1 cellular context compared by ENCODE assay signal in the genomic region with DNA sequence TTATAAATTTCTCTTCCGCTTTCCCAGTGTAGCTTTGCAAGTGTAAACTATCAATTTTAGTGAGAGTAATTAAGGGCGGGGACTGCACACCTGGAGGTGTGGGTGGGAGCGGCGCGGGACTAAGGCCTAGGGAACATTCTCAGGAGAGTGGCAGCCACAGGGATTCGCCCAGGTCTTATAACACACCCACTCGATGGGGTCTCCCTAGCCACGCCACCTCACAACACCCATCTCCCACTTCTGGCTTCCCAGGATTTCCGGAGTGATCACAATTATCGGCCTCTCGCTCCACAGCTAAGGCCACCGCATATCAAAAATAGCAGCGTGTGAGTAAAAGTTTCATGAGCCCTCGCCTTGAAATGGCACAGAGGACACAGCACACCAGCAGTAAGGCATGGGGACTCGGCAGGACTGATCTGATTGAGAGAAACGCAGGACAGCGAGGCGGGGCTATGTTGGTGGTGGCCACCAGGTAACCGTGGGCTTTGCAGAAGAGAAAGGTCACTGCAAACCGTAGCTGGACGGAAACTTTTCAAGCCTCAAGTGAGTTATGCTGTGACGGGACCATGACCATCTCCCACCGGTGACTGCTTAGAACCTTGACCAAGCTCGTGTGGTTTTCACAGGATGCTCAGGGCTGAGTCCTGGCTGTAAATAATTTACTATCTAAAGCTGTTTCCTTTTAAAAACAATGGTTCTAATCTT.
TF ChIP-seq lines count a peak whose summit lies in the region.

No MANE protein-coding gene starts in this region.

TF ChIP-seq in HepG2, 621 proteins besides CTCF, POLR2A, EP300 and RAD21 (continued from another document):
- TF ChIP-seq ZSCAN12 (CRISPR knock-in tag; IDR thresholded peaks at IDR 0.05) (no peak), GATAD1 (CRISPR knock-in tag; IDR thresholded peaks at IDR 0.05) (no peak), ZNF552 (CRISPR knock-in tag; IDR thresholded peaks at IDR 0.05; ENCODE audit: borderline replicate concordance) (no peak), ZMYM2 (CRISPR knock-in tag; IDR thresholded peaks at IDR 0.05) (no peak), SRSF1 (optimal IDR thresholded peaks at IDR 0.05; ENCODE audit: low read depth, low read length) (no peak), ZFAT (CRISPR knock-in tag; conservative IDR thresholded peaks at IDR 0.05) (no peak), TEAD2 (CRISPR knock-in tag; IDR thresholded peaks at IDR 0.05) (no peak), ZNF589 (CRISPR knock-in tag; conservative IDR thresholded peaks at IDR 0.05) (no peak), ZNF160 (CRISPR knock-in tag; IDR thresholded peaks at IDR 0.05) (no peak), ZNF761 (CRISPR knock-in tag; conservative IDR thresholded peaks at IDR 0.05) (no peak)
- TF ChIP-seq, protein P1, sequence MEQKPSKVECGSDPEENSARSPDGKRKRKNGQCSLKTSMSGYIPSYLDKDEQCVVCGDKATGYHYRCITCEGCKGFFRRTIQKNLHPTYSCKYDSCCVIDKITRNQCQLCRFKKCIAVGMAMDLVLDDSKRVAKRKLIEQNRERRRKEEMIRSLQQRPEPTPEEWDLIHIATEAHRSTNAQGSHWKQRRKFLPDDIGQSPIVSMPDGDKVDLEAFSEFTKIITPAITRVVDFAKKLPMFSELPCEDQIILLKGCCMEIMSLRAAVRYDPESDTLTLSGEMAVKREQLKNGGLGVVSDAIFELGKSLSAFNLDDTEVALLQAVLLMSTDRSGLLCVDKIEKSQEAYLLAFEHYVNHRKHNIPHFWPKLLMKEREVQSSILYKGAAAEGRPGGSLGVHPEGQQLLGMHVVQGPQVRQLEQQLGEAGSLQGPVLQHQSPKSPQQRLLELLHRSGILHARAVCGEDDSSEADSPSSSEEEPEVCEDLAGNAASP (CRISPR knock-in tag; IDR thresholded peaks at IDR 0.05; ENCODE audit: borderline replicate concordance) = no peak
- TF ChIP-seq, protein P2, sequence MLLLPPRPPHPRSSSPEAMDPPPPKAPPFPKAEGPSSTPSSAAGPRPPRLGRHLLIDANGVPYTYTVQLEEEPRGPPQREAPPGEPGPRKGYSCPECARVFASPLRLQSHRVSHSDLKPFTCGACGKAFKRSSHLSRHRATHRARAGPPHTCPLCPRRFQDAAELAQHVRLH (CRISPR knock-in tag; IDR thresholded peaks at IDR 0.05; ENCODE audit: borderline replicate concordance, low read depth) = no peak
TF ChIP-seq in HepG2: peak in this region for 0.
